8 cellular contexts compared by ENCODE assay signal in the genomic region with DNA sequence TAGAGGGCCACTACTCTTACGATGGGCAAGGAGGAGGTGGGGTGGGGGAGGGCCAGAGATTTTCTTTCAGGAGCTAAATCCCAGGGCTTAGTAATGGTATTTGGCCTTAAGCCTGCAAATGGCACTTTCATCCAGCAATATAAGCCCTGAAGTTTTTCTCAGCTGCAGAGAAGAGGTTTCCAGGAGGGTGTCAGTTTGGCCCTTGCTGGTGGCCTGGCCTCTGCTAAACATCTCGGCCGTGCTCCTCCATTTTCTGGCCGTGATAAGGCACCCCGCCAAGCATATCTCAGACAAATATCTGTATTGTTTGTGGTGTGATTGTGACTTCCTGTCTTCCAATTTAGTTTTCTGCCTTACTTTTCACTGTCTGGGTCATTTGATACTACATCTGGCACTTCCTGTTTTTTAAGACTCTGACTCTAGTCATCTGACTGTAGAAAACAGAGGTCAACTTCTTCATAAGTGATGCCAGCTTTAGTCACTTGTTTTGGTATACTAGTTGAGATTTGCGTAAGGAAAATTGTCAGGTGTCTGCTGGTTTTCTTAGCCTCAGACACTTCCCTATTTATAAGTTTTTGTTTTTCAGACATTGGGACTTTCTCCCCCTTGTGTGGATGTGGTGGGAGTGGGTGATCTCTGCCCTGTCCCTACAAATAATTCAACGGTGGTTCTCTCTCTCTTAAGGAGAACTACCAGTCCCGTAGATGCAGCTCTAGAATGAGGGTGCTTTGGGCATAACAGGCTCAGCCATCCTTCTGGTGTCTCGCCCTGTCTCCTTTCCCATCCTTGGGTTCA.
A peak's percentile ranks its signal among the peaks of the same experiment; 100 is the strongest.
DNase-seq lines count a peak whose midpoint lies in the region; ATAC-seq, FAIRE-seq and TF ChIP-seq lines count a peak whose summit lies in the region.

No MANE protein-coding gene starts in this region.

- no peaks in the 10 kb centered on the region for H3K27me3 Mint-ChIP-seq in activated B cell treated with CpG ODN at 0.5 μM for 24 hours

- intact Hi-C loops in activated B cell treated with CpG ODN at 0.5 μM for 24 hours (cut with micrococcal nuclease) = loop anchor here (1.0 to 2.0 kb wide), 12 partner anchors 12 to 254 kb away; a partner anchor contains a TSS

- CTCF ChIA-PET in activated B cell treated with CpG ODN at 0.5 μM for 24 hours (lab: Charles Lee) = interaction anchor here (0.7 to 5.4 kb wide), 17 partner anchors 17 to 241 kb away, joined by 3 to 51 read pairs (median 7); no protein-coding TSS in a partner anchor

- H3K27ac Mint-ChIP-seq in activated B cell treated with CpG ODN at 0.5 μM for 24 hours = peak overlapping the region; percentile 92

- DNase-seq in Daoy (ENCODE audit: low read depth) = peak; percentile 47
- DNase-seq in HTR-8/SVneo (ENCODE audit: insufficient read length, low spot score) = peak; percentile 28
- DNase-seq in activated B cell treated with CpG ODN at 0.5 μM for 24 hours = peak; percentile 38
- DNase-seq in epithelial cell of esophagus (ENCODE audit: low read depth) = peak; percentile 80
- DNase-seq in renal cortical epithelial cell (ENCODE audit: low read depth) = peak; percentile 94
- DNase-seq in amniotic stem cell (lab: John Stamatoyannopoulos, UW) = no peak
- no peak for DNase-seq in kidney glomerular epithelial cell (lab: John Stamatoyannopoulos, UW)

- H3K4me1 Mint-ChIP-seq in activated B cell treated with CpG ODN at 0.5 μM for 24 hours = peaks cover 91% of the 10 kb centered on the region

- TF ChIP-seq CTCF in activated B cell treated with CpG ODN at 0.5 μM for 24 hours (IDR thresholded peaks at IDR 0.05) = no peak
- TF ChIP-seq CTCF in epithelial cell of esophagus (IDR thresholded peaks at IDR 0.05; ENCODE audit: insufficient read depth, low read depth, low read length, missing control alignments) = no peak

- H3K9me3 Mint-ChIP-seq in activated B cell treated with CpG ODN at 0.5 μM for 24 hours = no peaks in the 10 kb centered on the region

- H3K4me3 Mint-ChIP-seq in activated B cell treated with CpG ODN at 0.5 μM for 24 hours = peak overlapping the region; percentile 24

- peak; percentile 88 for ATAC-seq in GM21526 (IDR thresholded peaks at IDR 0.05; ENCODE audit: low FRiP score, unreplicated experiment)
- peak; percentile 77 for ATAC-seq in activated B cell treated with CpG ODN at 0.5 μM for 24 hours (ENCODE audit: low read depth)

- no peaks in the 10 kb centered on the region for H3K36me3 Mint-ChIP-seq in activated B cell treated with CpG ODN at 0.5 μM for 24 hours (ENCODE audit: low read depth)

- FAIRE-seq in HTR-8/SVneo (lab: Jason Lieb, UNC) = no peak

- POLR2A ChIA-PET in activated B cell treated with CpG ODN at 0.5 μM for 24 hours (lab: Charles Lee) = interaction anchor here (0.6 to 7.4 kb wide), 33 partner anchors 9 to 253 kb away, joined by 3 to 204 read pairs (median 9); a partner anchor contains a TSS

- no peak overlapping the region for H3K4me3 ChIP-seq in epithelial cell of esophagus (ENCODE audit: low read length)

Comparison
In these comparisons a context has a peak if more than half of its experiments do, and no peak if none do; other contexts are left out.
1. DNase-seq: peak in Daoy (single experiment), HTR-8/SVneo (single experiment), activated B cell treated with CpG ODN at 0.5 μM for 24 hours (single experiment), epithelial cell of esophagus (single experiment) and renal cortical epithelial cell (single experiment); none in amniotic stem cell (single experiment) and kidney glomerular epithelial cell (single experiment).